In the genomic region with DNA sequence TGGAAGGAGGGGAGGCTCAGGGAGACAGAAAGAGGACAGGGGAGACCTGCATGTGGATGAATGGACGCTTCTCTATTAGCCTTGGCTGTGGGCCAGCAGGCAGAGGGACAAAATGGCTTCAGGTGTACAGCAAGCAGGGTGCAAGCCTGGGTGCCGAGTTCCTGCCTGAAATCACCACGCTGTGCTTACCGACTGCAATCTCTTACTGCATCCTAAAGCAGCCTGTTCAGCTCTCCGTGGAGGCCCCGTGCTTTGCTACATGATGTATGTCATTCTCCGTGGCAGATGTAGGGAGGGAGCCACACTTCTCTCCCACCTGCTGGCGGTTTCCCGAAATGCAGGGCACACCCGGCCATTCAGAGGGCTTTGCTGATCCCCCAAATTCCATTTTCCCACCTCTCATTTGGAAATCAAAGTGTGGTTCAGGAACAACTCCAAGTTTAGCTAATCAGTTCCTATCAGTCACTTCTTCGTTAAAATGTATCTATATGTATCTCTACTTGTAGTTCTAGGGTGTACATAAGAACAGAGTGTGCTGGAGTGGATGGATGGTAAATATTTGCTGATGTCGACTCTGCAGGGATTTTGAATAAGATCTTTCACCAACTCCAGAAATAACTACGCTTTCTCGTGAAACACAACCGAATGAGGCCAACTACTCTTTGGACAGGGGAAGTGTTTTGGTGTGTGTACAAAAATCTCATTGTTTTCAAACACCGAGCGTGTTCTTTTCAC, we compare ENCODE assay signal across 9 cellular contexts.
DNase-seq lines count a peak whose midpoint lies in the region; ATAC-seq and TF ChIP-seq lines count a peak whose summit lies in the region.
"Had no signal": no experiment of that assay in that cellular context is flagged by ENCODE, and none has a peak within 500 bp of the region (broad histone marks: within the 10 kb centered on the region; RNA-seq: fewer than 3 reads in every experiment).

No MANE protein-coding gene starts in this region.

- ATAC-seq in HG02973 (IDR thresholded peaks at IDR 0.05; ENCODE audit: unreplicated experiment) (no peak), GM19452 (IDR thresholded peaks at IDR 0.05; ENCODE audit: unreplicated experiment) (no peak)
- ATAC-seq: gastrocnemius medialis had no signal

- H3K4me1 ChIP-seq in mucosa of stomach (ENCODE audit: control insufficient read depth, insufficient read depth, low read length): peaks cover 12% of the 10 kb centered on the region
- H3K4me1 ChIP-seq: gastrocnemius medialis had no signal

- TF ChIP-seq CTCF in VCaP (conservative IDR thresholded peaks at IDR 0.05): peak; percentile 74

- H3K36me3 ChIP-seq in mucosa of stomach (ENCODE audit: control insufficient read depth, insufficient read depth, low read length): no peaks in the 10 kb centered on the region
- H3K36me3 ChIP-seq: gastrocnemius medialis had no signal

- DNase-seq in H4 (ENCODE audit: low spot score) (peak; percentile 14), NCI-H187 treated with DMSO at 0.1 percent for 48 hours (lab: John Stamatoyannopoulos, UW) (peak; percentile 31), superior temporal gyrus (ENCODE audit: extremely low spot score) (no peak), epidermal melanocyte (ENCODE audit: insufficient read length, low spot score) (no peak)
- DNase-seq: gastrocnemius medialis had no signal

- H3K4me3 ChIP-seq in mucosa of stomach (ENCODE audit: low read length): no peak overlapping the region
- H3K4me3 ChIP-seq: gastrocnemius medialis had no signal

- H3K27me3 ChIP-seq in mucosa of stomach (ENCODE audit: control insufficient read depth, insufficient read depth, low read length): peaks cover 5% of the 10 kb centered on the region
- H3K27me3 ChIP-seq: gastrocnemius medialis had no signal

- H3K9me3 ChIP-seq in mucosa of stomach (ENCODE audit: control insufficient read depth, low read length): no peaks in the 10 kb centered on the region
- H3K9me3 ChIP-seq: gastrocnemius medialis had no signal

- H3K9ac ChIP-seq in mucosa of stomach (ENCODE audit: low read length): peak overlapping the region; percentile 12

- H3K27ac ChIP-seq in VCaP: peak overlapping the region; percentile 94
- H3K27ac ChIP-seq: gastrocnemius medialis had no signal

Comparison
In these comparisons a context has a peak if more than half of its experiments do, and no peak if none do; other contexts are left out.
1. DNase-seq: peak in H4 (single experiment) and NCI-H187 treated with DMSO at 0.1 percent for 48 hours (single experiment); none in superior temporal gyrus (single experiment) and epidermal melanocyte (single experiment).